ENCODE assay signal across 8 cellular contexts in the genomic region with DNA sequence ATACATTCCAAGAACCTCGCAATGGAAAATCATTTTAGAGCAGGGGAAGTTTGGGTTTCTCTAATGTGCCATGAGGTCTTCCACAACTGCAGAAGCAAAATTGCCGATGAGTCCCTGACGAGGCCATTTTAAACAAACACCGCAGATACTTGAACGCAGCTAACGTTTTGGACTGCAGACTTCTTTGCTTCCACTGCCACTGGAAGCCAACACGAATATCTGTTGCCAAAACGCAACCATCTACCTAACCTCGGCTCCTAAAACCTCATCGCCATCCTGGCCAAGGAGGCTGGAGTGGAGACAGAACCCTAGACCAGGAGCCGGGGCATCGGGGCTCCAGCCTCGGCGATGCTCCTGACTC. TPM values are rescaled to one million over a fixed set of nuclear protein-coding genes. Genes with fewer than 3 reads are reported as not detected.
DNase-seq lines count a peak whose midpoint lies in the region; ATAC-seq and TF ChIP-seq lines count a peak whose summit lies in the region.

No MANE protein-coding gene starts in this region.

- DNase-seq in GM12864 (ENCODE audit: low read depth) (no peak), globus pallidus (ENCODE audit: low spot score) (peak; percentile 34), psoas muscle (no peak), GM19238 (ENCODE audit: insufficient read length, low spot score) (no peak)
- peak; percentile 17 for DNase-seq in activated CD8-positive, alpha-beta T cell treated with anti-CD3 and anti-CD28 coated beads for 36 hours

- H3K9me3 ChIP-seq in HUES48 (ENCODE audit: control insufficient read depth, insufficient read depth, low read length) (no peaks in the 10 kb centered on the region), psoas muscle (no peaks in the 10 kb centered on the region)

- WGBS in psoas muscle, 3 donors, result 0 to 1% (median 0%) methylated on average over 14 of the region's 14 CpGs

- peaks cover 32% of the 10 kb centered on the region for H3K4me1 Mint-ChIP-seq in activated CD8-positive, alpha-beta T cell treated with anti-CD3 and anti-CD28 coated beads for 36 hours (ENCODE audit: low read depth)

- H3K4me1 ChIP-seq in HUES48 (ENCODE audit: control insufficient read depth, insufficient read depth, low read length) (peaks cover 4% of the 10 kb centered on the region; the same call in 1 of the 2 replicates), psoas muscle (peaks cover 12% of the 10 kb centered on the region)

- intact Hi-C loops in activated CD8-positive, alpha-beta T cell treated with anti-CD3 and anti-CD28 coated beads for 36 hours (cut with micrococcal nuclease), result no loop called here
- intact Hi-C loops in psoas muscle (cut with DNase I), result no loop called here

- H3K4me3 Mint-ChIP-seq in activated CD8-positive, alpha-beta T cell treated with anti-CD3 and anti-CD28 coated beads for 36 hours, result peak overlapping the region; percentile 88

- H3K27me3 Mint-ChIP-seq in activated CD8-positive, alpha-beta T cell treated with anti-CD3 and anti-CD28 coated beads for 36 hours, result no peaks in the 10 kb centered on the region

- H3K27me3 ChIP-seq in HUES48 (ENCODE audit: control insufficient read depth, insufficient read depth, low read length) (peaks cover 9% of the 10 kb centered on the region), psoas muscle (ENCODE audit: insufficient read depth in 3 of 3, low read length in 2 of 3) (no peaks in the 10 kb centered on the region)

- TF ChIP-seq CTCF in GM12864 (IDR thresholded peaks at IDR 0.05; ENCODE audit: low read depth, low read length, missing control alignments) (no peak), psoas muscle (IDR thresholded peaks at IDR 0.05) (no peak)
- TF ChIP-seq CTCF in activated CD8-positive, alpha-beta T cell treated with anti-CD3 and anti-CD28 coated beads for 36 hours (IDR thresholded peaks at IDR 0.05), result no peak

- H3K36me3 ChIP-seq in HUES48 (ENCODE audit: control insufficient read depth, insufficient read depth, low read length) (peaks cover 4% of the 10 kb centered on the region; the same call in 1 of the 2 replicates), psoas muscle (ENCODE audit: insufficient read depth in 1 of 2, low read depth in 1 of 2) (peaks cover 0 to 12% of the 10 kb centered on the region in 2 donors)

- H3K9ac ChIP-seq in HUES48 (ENCODE audit: low read depth, low read length), result peak overlapping the region; percentile 65; the same call in 1 of the 2 replicates

- H3K27ac ChIP-seq in HUES48 (ENCODE audit: low read depth, low read length) (no peak overlapping the region), psoas muscle (peak overlapping the region; percentile 93)

- peak overlapping the region; percentile 97 for H3K27ac Mint-ChIP-seq in activated CD8-positive, alpha-beta T cell treated with anti-CD3 and anti-CD28 coated beads for 36 hours

- H3K4me3 ChIP-seq in GM12864 (ENCODE audit: low read depth, low read length) (peak overlapping the region; percentile 88), HUES48 (ENCODE audit: low read depth, low read length) (peak overlapping the region; percentile 87), psoas muscle (peak overlapping the region; percentile 99)

- peaks cover 13% of the 10 kb centered on the region for H3K36me3 Mint-ChIP-seq in activated CD8-positive, alpha-beta T cell treated with anti-CD3 and anti-CD28 coated beads for 36 hours (ENCODE audit: low read depth)

- H3K9me3 Mint-ChIP-seq in activated CD8-positive, alpha-beta T cell treated with anti-CD3 and anti-CD28 coated beads for 36 hours, result no peaks in the 10 kb centered on the region

- POLR2A ChIA-PET in activated CD8-positive, alpha-beta T cell treated with anti-CD3 and anti-CD28 coated beads for 36 hours (lab: Charles Lee), result interaction anchor here (1.0 to 3.4 kb wide), 8 partner anchors 9 to 224 kb away, joined by 3 to 17 read pairs (median 4); partner anchors contain the start of genes AGBL3, CYREN and TMEM140

- CTCF ChIA-PET in activated CD8-positive, alpha-beta T cell treated with anti-CD3 and anti-CD28 coated beads for 36 hours (lab: Charles Lee), result interaction anchor here (1.0 to 2.4 kb wide), 5 partner anchors 12 to 70 kb away, joined by 3 to 10 read pairs (median 3); partner anchors contain the start of gene CYREN

- ATAC-seq in activated CD8-positive, alpha-beta T cell treated with anti-CD3 and anti-CD28 coated beads for 36 hours, result peak; percentile 0
- ATAC-seq in psoas muscle, result peak in 2 of 4 donors; percentile 27 to 29
- no peak for ATAC-seq in GM21360 (IDR thresholded peaks at IDR 0.05; ENCODE audit: unreplicated experiment)
- no peak for ATAC-seq in esophagus mucosa

RNA-seq across cellular contexts. Expression of gene WDR91, which starts 0.5 kb away (rescaled TPM):
- total RNA-seq in activated CD8-positive, alpha-beta T cell treated with anti-CD3 and anti-CD28 coated beads for 36 hours, result 10 to 100 TPM; 12.9 to 13.1 TPM
- 10 to 100 TPM in 1 of 4 donors, 1 to 10 TPM in 3; 4.8 to 23.6 (median 8.5) TPM for total RNA-seq in psoas muscle
- 1 to 10 TPM; 2.7 to 4.0 (median 2.8) TPM for polyA plus RNA-seq in psoas muscle
- 28.8 TPM for total RNA-seq in esophagus mucosa

RNA-seq across cellular contexts. Expression of gene STRA8, which starts 22.8 kb away (rescaled TPM):
- total RNA-seq in activated CD8-positive, alpha-beta T cell treated with anti-CD3 and anti-CD28 coated beads for 36 hours, result not detected
- total RNA-seq in psoas muscle, result not detected
- polyA plus RNA-seq in psoas muscle, result not detected
- not detected for total RNA-seq in esophagus mucosa

RNA-seq across cellular contexts. Expression of gene CYREN, which starts 40.3 kb away (rescaled TPM):
- total RNA-seq in activated CD8-positive, alpha-beta T cell treated with anti-CD3 and anti-CD28 coated beads for 36 hours, result 10 to 100 TPM; 32.5 to 35.4 TPM
- total RNA-seq in psoas muscle (10 to 100 TPM; 20.6 to 29.4 (median 25.3) TPM), esophagus mucosa (39.6 TPM)
- 10 to 100 TPM; 25.0 to 61.2 (median 46.3) TPM for polyA plus RNA-seq in psoas muscle

Comparison
In these comparisons a context has a peak if more than half of its experiments do, and no peak if none do; other contexts are left out.
1. DNase-seq: peak in activated CD8-positive, alpha-beta T cell treated with anti-CD3 and anti-CD28 coated beads for 36 hours (single experiment) and globus pallidus (single experiment); none in GM12864 (single experiment), psoas muscle (0 of 2) and GM19238 (single experiment).
2. Peak in every context shown above with its lines, with median percentiles within 50 percentile points of each other: H3K4me3 ChIP-seq.